In genomic region chr4:185290656-185291055, GRCh38 we compare ENCODE assay signal across 16 cellular contexts.
DNase-seq lines count a peak whose midpoint lies in the region; ATAC-seq, FAIRE-seq and TF ChIP-seq lines count a peak whose summit lies in the region.
"Had no signal": no experiment of that assay in that cellular context is flagged by ENCODE, and none has a peak within 500 bp of the region (broad histone marks: within the 10 kb centered on the region; RNA-seq: fewer than 3 reads in every experiment).

No MANE protein-coding gene starts in this region.

- POLR2A ChIA-PET in H1 (lab: Charles Lee; ENCODE audit: partially characterized antibody), result interaction anchor here (1.3 kb wide), 1 partner anchor 15 kb away, joined by 3 read pairs; no protein-coding TSS in a partner anchor
- POLR2A ChIA-PET in naive thymus-derived CD4-positive, alpha-beta T cell (lab: Charles Lee), result no interaction called here

- no peak overlapping the region for H2BK5ac ChIP-seq in H1 (ENCODE audit: low read depth, low read length)

- no peak overlapping the region for H2AK5ac ChIP-seq in H1 (ENCODE audit: low read depth, low read length)

- WGBS in H1 (ENCODE audit: extremely low coverage in 1 of 2, insufficient coverage in 1 of 2, insufficient read length in 1 of 2, insufficient replicate concordance in 2 of 2, low coverage in 1 of 2, low lambda C conversion rate in 2 of 2, missing lambda C conversion rate in 1 of 2), 2 experiments, result 73% methylated on average over 5 of the region's 5 CpGs; no CpG with 5 or more reads in 1 of the 2 experiments
- 71 to 72% methylated on average over 4 to 5 of the region's 5 CpGs for WGBS in mesodermal cell (ENCODE audit: insufficient coverage in 2 of 2), 2 experiments
- WGBS in upper lobe of left lung, 2 donors, result 42 to 49% methylated on average over 5 of the region's 5 CpGs
- WGBS in GM23248 (ENCODE audit: low coverage in 1 of 2, low lambda C conversion rate in 2 of 2, missing lambda C conversion rate in 2 of 2), 2 experiments, result 93 to 94% methylated on average over 5 of the region's 5 CpGs

- H2BK20ac ChIP-seq in H1 (ENCODE audit: low read length), result no peak overlapping the region

- H3K36me3 ChIP-seq in HAP-1 (replicated peaks), result no peaks in the 10 kb centered on the region
- H3K36me3 ChIP-seq in H1 (ENCODE audit: control insufficient read depth in 2 of 4, insufficient read depth in 4 of 4, low read length in 3 of 4), result peaks cover 0 to 25% (median 1%) of the 10 kb centered on the region in 4 experiments; a peak in 4 of 8 replicates
- H3K36me3 ChIP-seq in mesodermal cell (ENCODE audit: control insufficient read depth, insufficient read depth, low read length), result peaks cover 20% of the 10 kb centered on the region
- H3K36me3 ChIP-seq in upper lobe of left lung, result peaks cover 0 to 15% (median 4%) of the 10 kb centered on the region in 4 donors
- peaks cover 0 to 13% (median 0%) of the 10 kb centered on the region in 3 experiments for H3K36me3 ChIP-seq in naive thymus-derived CD4-positive, alpha-beta T cell (ENCODE audit: control insufficient read depth in 2 of 3, insufficient read depth in 3 of 3, low read length in 3 of 3)
- peaks cover 19% of the 10 kb centered on the region for H3K36me3 ChIP-seq in GM23248 (ENCODE audit: low read depth)

- H3K4me3 ChIP-seq in HAP-1 (no peak overlapping the region), H1 (ENCODE audit: extremely low read depth in 1 of 4, insufficient read depth in 2 of 4, low read depth in 3 of 4, low read length in 4 of 4) (no peak overlapping the region), mesodermal cell (ENCODE audit: extremely low read depth, insufficient read depth, low read length, poor library complexity, severe bottlenecking) (no peak overlapping the region), upper lobe of left lung (peak overlapping the region in 2 of 4 donors; percentile 0 to 28), GM23248 (no peak overlapping the region)
- H3K4me3 ChIP-seq in naive thymus-derived CD4-positive, alpha-beta T cell (ENCODE audit: low read length), result no peak overlapping the region
- H3K4me3 ChIP-seq: BLaER1 treated with 17β-estradiol and CSF1 and Interleukin-3, amounts not matched to agents 10 nM and 100 nM had no signal

- no peak overlapping the region for H3K56ac ChIP-seq in H1 (replicated peaks; ENCODE audit: insufficient read length, low read depth, low read length)

- TF ChIP-seq POLR2A in H1 (IDR thresholded peaks at IDR 0.05; ENCODE audit: control extremely low read depth in 1 of 2, low read depth in 2 of 2, low read length in 2 of 2) (no peak), upper lobe of left lung (IDR thresholded peaks at IDR 0.05) (no peak)

- peak; percentile 7 for FAIRE-seq in H1 (lab: Jason Lieb, UNC)
- FAIRE-seq: H54, HTR-8/SVneo had no signal

- peaks cover 16% of the 10 kb centered on the region for H3K4me1 ChIP-seq in HAP-1
- peaks cover 0 to 3% (median 0%) of the 10 kb centered on the region in 4 experiments; a peak in 2 of 7 replicates for H3K4me1 ChIP-seq in H1 (replicated peaks in 1 of 4; ENCODE audit: control insufficient read depth in 3 of 4, insufficient read depth in 4 of 4, low read length in 3 of 4)
- H3K4me1 ChIP-seq in mesodermal cell (ENCODE audit: control insufficient read depth, insufficient read depth, low read length, poor library complexity, severe bottlenecking), result no peaks in the 10 kb centered on the region
- H3K4me1 ChIP-seq in upper lobe of left lung, result peaks cover 0 to 11% (median 3%) of the 10 kb centered on the region in 4 donors
- H3K4me1 ChIP-seq in naive thymus-derived CD4-positive, alpha-beta T cell (ENCODE audit: control insufficient read depth in 2 of 2, insufficient read depth in 2 of 2, low read length in 2 of 2), result no peaks in the 10 kb centered on the region
- H3K4me1 ChIP-seq in GM23248 (ENCODE audit: insufficient read depth), result peaks cover 8% of the 10 kb centered on the region; the same call in 1 of the 2 replicates

- peaks cover 14 to 70% (median 52%) of the 10 kb centered on the region in 5 donors for H3K36me3 Mint-ChIP-seq in naive thymus-derived CD4-positive, alpha-beta T cell

- H3K79me2 ChIP-seq in H1 (ENCODE audit: control insufficient read depth in 1 of 2, insufficient read depth in 2 of 2, low read length in 2 of 2), result no peaks in the 10 kb centered on the region
- no peaks in the 10 kb centered on the region for H3K79me2 ChIP-seq in GM23248 (ENCODE audit: insufficient read depth)

- H2BK12ac ChIP-seq in H1 (ENCODE audit: low read depth, low read length), result no peak overlapping the region

- no peaks in the 10 kb centered on the region for H3F3A ChIP-seq in GM23248 (ENCODE audit: insufficient read depth)

- CTCF ChIA-PET in H1 (lab: Charles Lee; ENCODE audit: partially characterized antibody), result interaction anchor here (1.0 to 1.9 kb wide), 4 partner anchors 16 to 251 kb away, joined by 3 to 6 read pairs (median 4); no protein-coding TSS in a partner anchor
- CTCF ChIA-PET in naive thymus-derived CD4-positive, alpha-beta T cell (lab: Charles Lee), result no interaction called here

- H3K27me3 Mint-ChIP-seq in naive thymus-derived CD4-positive, alpha-beta T cell, result no peaks in the 10 kb centered on the region
- H3K27me3 Mint-ChIP-seq: B cell, IgD-negative memory B cell had no signal

- ATAC-seq in upper lobe of left lung (ENCODE audit: low FRiP score in 2 of 2) (no peak), GM21619 (IDR thresholded peaks at IDR 0.05; ENCODE audit: unreplicated experiment) (no peak)
- ATAC-seq in naive thymus-derived CD4-positive, alpha-beta T cell, result no peak
- ATAC-seq: CD8-positive, alpha-beta T cell had no signal

- H3K14ac ChIP-seq in H1 (ENCODE audit: insufficient read length), result no peak overlapping the region

- H3K79me1 ChIP-seq in H1 (ENCODE audit: low read depth, low read length), result no peaks in the 10 kb centered on the region; the same call in 1 of the 2 replicates

- H3K23me2 ChIP-seq in H1 (ENCODE audit: low read depth, low read length), result no peaks in the 10 kb centered on the region

- peaks cover 0 to 4% (median 0%) of the 10 kb centered on the region in 11 donors for H3K9me3 Mint-ChIP-seq in naive thymus-derived CD4-positive, alpha-beta T cell
- H3K9me3 Mint-ChIP-seq: CD8-positive, alpha-beta T cell; IgD-negative memory B cell had no signal

- H2AFZ ChIP-seq in H1 (ENCODE audit: low read length) (no peak overlapping the region), GM23248 (no peak overlapping the region)

- no peaks in the 10 kb centered on the region for H3K9me2 ChIP-seq in GM23248 (ENCODE audit: insufficient read depth)

- H3K9ac ChIP-seq in H1 (replicated peaks in 1 of 4; ENCODE audit: extremely low read depth in 1 of 4, low read depth in 3 of 4, low read length in 3 of 4) (no peak overlapping the region), GM23248 (no peak overlapping the region)
- H3K9ac ChIP-seq: BLaER1 treated with 17β-estradiol and CSF1 and Interleukin-3, amounts not matched to agents 10 nM and 100 nM had no signal

- H3K4ac ChIP-seq in H1 (replicated peaks; ENCODE audit: insufficient read length, low read depth, low read length), result no peak overlapping the region

- no peak overlapping the region for H3K4me3 Mint-ChIP-seq in naive thymus-derived CD4-positive, alpha-beta T cell
- H3K4me3 Mint-ChIP-seq: B cell; CD8-positive, alpha-beta T cell; IgD-negative memory B cell had no signal

- intact Hi-C loops in naive thymus-derived CD4-positive, alpha-beta T cell (cut with micrococcal nuclease), result no loop called here

- peak; percentile 27 to 60 for DNase-seq in HAP-1 (ENCODE audit: low spot score in 2 of 2)
- DNase-seq in H1 (ENCODE audit: low read depth in 1 of 2, low spot score in 2 of 2), result no peak
- DNase-seq in upper lobe of left lung, result no peak
- DNase-seq in naive thymus-derived CD4-positive, alpha-beta T cell, result no peak
- no peak for DNase-seq in GM23248
- DNase-seq: Calu3; CD8-positive, alpha-beta T cell; DMS79 treated with DMSO at 0.1 percent for 48 hours; GF-D8 had no signal

- H3K18ac ChIP-seq in H1 (ENCODE audit: extremely low read depth, low read length), result no peak overlapping the region

- H4K20me1 ChIP-seq in H1 (replicated peaks in 1 of 2; ENCODE audit: control insufficient read depth in 1 of 2, insufficient read depth in 2 of 2, low read length in 2 of 2), result no peaks in the 10 kb centered on the region
- no peaks in the 10 kb centered on the region for H4K20me1 ChIP-seq in GM23248 (ENCODE audit: insufficient read depth)

- TF ChIP-seq CTCF in H1 (IDR thresholded peaks at IDR 0.05; ENCODE audit: control extremely low read depth in 1 of 3, insufficient read depth in 1 of 3, low read depth in 1 of 3, low read length in 3 of 3), result no peak
- TF ChIP-seq CTCF in upper lobe of left lung (IDR thresholded peaks at IDR 0.05), result no peak

- no peak overlapping the region for H3K27ac ChIP-seq in H1 (ENCODE audit: low read depth, low read length)
- peak overlapping the region; percentile 50 for H3K27ac ChIP-seq in mesodermal cell (ENCODE audit: low read depth, low read length, severe bottlenecking)
- peak overlapping the region in 3 of 4 donors; percentile 20 to 57 (median 38) for H3K27ac ChIP-seq in upper lobe of left lung
- H3K27ac ChIP-seq in naive thymus-derived CD4-positive, alpha-beta T cell (ENCODE audit: low read depth, low read length), result no peak overlapping the region
- H3K27ac ChIP-seq in GM23248, result no peak overlapping the region
- H3K27ac ChIP-seq: BLaER1 treated with 17β-estradiol and CSF1 and Interleukin-3, amounts not matched to agents 10 nM and 100 nM had no signal

- H4K8ac ChIP-seq in H1 (ENCODE audit: extremely low read depth, insufficient read depth, low read length), result no peak overlapping the region

- no peak overlapping the region for H2BK120ac ChIP-seq in H1 (replicated peaks; ENCODE audit: low read depth, low read length)

- H3K9me3 ChIP-seq in HAP-1 (no peaks in the 10 kb centered on the region), H1 (ENCODE audit: insufficient read depth in 2 of 2, low read depth in 1 of 2, low read length in 1 of 2) (no peaks in the 10 kb centered on the region), mesodermal cell (ENCODE audit: control insufficient read depth, low read length) (no peaks in the 10 kb centered on the region), upper lobe of left lung (no peaks in the 10 kb centered on the region), GM23248 (ENCODE audit: low read depth) (no peaks in the 10 kb centered on the region)
- no peaks in the 10 kb centered on the region for H3K9me3 ChIP-seq in naive thymus-derived CD4-positive, alpha-beta T cell (ENCODE audit: control insufficient read depth in 2 of 3, low read length in 3 of 3)

- in situ Hi-C loops in HAP-1 (cut with MboI; ENCODE audit: low sequenced_read_pairs) (no loop called here), GM23248 (cut with MboI) (no loop called here)

- H3K4me1 Mint-ChIP-seq in naive thymus-derived CD4-positive, alpha-beta T cell, result no peaks in the 10 kb centered on the region
- H3K4me1 Mint-ChIP-seq: B cell had no signal

- H4K5ac ChIP-seq in H1 (ENCODE audit: insufficient read length, low read depth, low read length), result no peak overlapping the region

- H3K27ac Mint-ChIP-seq in naive thymus-derived CD4-positive, alpha-beta T cell, result no peak overlapping the region

- H3K23ac ChIP-seq in H1 (ENCODE audit: insufficient read length), result no peak overlapping the region

- H2BK15ac ChIP-seq in H1 (ENCODE audit: low read length), result no peak overlapping the region

- H3K4me2 ChIP-seq in H1 (ENCODE audit: insufficient read depth in 1 of 2, low read depth in 2 of 2, low read length in 2 of 2) (no peak overlapping the region), GM23248 (ENCODE audit: unreplicated experiment) (no peak overlapping the region)
- H3K4me2 ChIP-seq: BLaER1 treated with 17β-estradiol and CSF1 and Interleukin-3, amounts not matched to agents 10 nM and 100 nM had no signal

- TF ChIP-seq EP300 in H1 (IDR thresholded peaks at IDR 0.05; ENCODE audit: borderline replicate concordance in 1 of 2, low read depth in 2 of 2, low read length in 2 of 2), result no peak
- TF ChIP-seq EP300 in upper lobe of left lung (IDR thresholded peaks at IDR 0.05), result no peak

- H3K27me3 ChIP-seq in HAP-1 (ENCODE audit: low read depth) (no peaks in the 10 kb centered on the region), H1 (replicated peaks in 1 of 4; ENCODE audit: control insufficient read depth in 3 of 4, extremely low read depth in 1 of 4, insufficient read depth in 3 of 4, low read length in 3 of 4) (no peaks in the 10 kb centered on the region), upper lobe of left lung (no peaks in the 10 kb centered on the region), GM23248 (replicated peaks; ENCODE audit: insufficient read depth) (no peaks in the 10 kb centered on the region)
- no peaks in the 10 kb centered on the region for H3K27me3 ChIP-seq in naive thymus-derived CD4-positive, alpha-beta T cell (ENCODE audit: control insufficient read depth in 2 of 2, insufficient read depth in 2 of 2, low read length in 2 of 2)
- H3K27me3 ChIP-seq: BLaER1 treated with 17β-estradiol and CSF1 and Interleukin-3, amounts not matched to agents 10 nM and 100 nM had no signal

- no peak for TF ChIP-seq RAD21 in H1 (IDR thresholded peaks at IDR 0.05 in 1 of 2, conservative IDR thresholded peaks at IDR 0.05 in 1 of 2; ENCODE audit: low read depth in 2 of 2, low read length in 2 of 2)

- no peak overlapping the region for H4K91ac ChIP-seq in H1 (replicated peaks; ENCODE audit: insufficient read length, low read length)

Comparison
In these comparisons a context has a peak if more than half of its experiments do, and no peak if none do; other contexts are left out.
1. DNase-seq: peak in HAP-1 (2 of 2); none in H1 (0 of 2), upper lobe of left lung (0 of 2), naive thymus-derived CD4-positive, alpha-beta T cell (0 of 9) and GM23248 (single experiment).
2. H3K27ac ChIP-seq: peak in mesodermal cell (single experiment) and upper lobe of left lung (3 of 4); none in H1 (single experiment), naive thymus-derived CD4-positive, alpha-beta T cell (single experiment) and GM23248 (single experiment).